In the genomic region with DNA sequence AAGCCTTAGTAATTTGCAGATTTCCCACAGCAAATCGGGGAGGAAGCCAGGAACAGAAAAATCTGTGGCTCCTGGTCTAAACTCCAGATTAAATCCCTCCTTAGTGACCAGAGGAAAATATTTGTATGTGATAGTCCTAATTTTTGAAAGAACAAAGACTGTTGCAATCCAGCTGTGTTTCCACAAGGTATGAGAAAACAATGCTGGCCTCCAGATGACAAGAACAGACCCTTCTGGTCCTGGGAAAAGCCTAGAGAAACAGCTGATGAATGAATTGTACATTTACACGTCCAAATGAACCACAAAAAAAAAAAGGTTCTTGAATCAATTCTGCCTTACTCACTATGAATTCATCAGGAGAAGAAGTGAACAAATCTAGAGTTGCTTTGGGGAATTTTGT, we compare ENCODE assay signal across 7 cellular contexts.
DNase-seq lines count a peak whose midpoint lies in the region; ATAC-seq and TF ChIP-seq lines count a peak whose summit lies in the region.

No MANE protein-coding gene starts in this region.

- no peaks in the 10 kb centered on the region for H3K9me3 Mint-ChIP-seq in IgD-negative memory B cell
- H3K9me3 Mint-ChIP-seq in activated CD8-positive, alpha-beta T cell treated with anti-CD3 and anti-CD28 coated beads, Interleukin-2, amount 10 ng/mL, durations not matched to agents 7 days and 5 days (ENCODE audit: insufficient read depth): no peaks in the 10 kb centered on the region
- H3K9me3 Mint-ChIP-seq in stimulated activated memory B cell treated with anti-CD40 and anti-IgM and Interleukin-4, amounts not matched to agents 10 μg/mL and 1 μg/mL and 100 μg/mL, for 72 hours: no peaks in the 10 kb centered on the region

- POLR2A ChIA-PET in activated CD8-positive, alpha-beta T cell treated with anti-CD3 and anti-CD28 coated beads, Interleukin-2, amount 10 ng/mL, durations not matched to agents 7 days and 5 days (lab: Charles Lee): interaction anchor here (0.9 to 20.4 kb wide), 23 partner anchors 15 to 236 kb away, joined by 3 to 652 read pairs (median 5); no protein-coding TSS in a partner anchor

- no peaks in the 10 kb centered on the region for H3K27me3 ChIP-seq in foreskin keratinocyte

- peaks cover 31% of the 10 kb centered on the region for H3K4me1 ChIP-seq in foreskin keratinocyte

- DNase-seq in activated CD8-positive, alpha-beta T cell treated with anti-CD3 and anti-CD28 coated beads, Interleukin-2, amount 10 ng/mL, durations not matched to agents 7 days and 5 days: no peak
- DNase-seq in foreskin keratinocyte: peak; percentile 42 to 56
- DNase-seq in NCI-H1105 treated with DMSO at 0.1 percent for 48 hours (lab: John Stamatoyannopoulos, UW): no peak
- DNase-seq in DMS 273 treated with DMSO at 0.1 percent for 48 hours (lab: John Stamatoyannopoulos, UW): no peak
- DNase-seq in NCI-H2196 (lab: John Stamatoyannopoulos, UW; ENCODE audit: unreplicated experiment): no peak

- no peak for TF ChIP-seq CTCF in foreskin keratinocyte (conservative IDR thresholded peaks at IDR 0.05)

- H3K27ac Mint-ChIP-seq in IgD-negative memory B cell: peak overlapping the region; percentile 69 to 95 (median 90)
- H3K27ac Mint-ChIP-seq in activated CD8-positive, alpha-beta T cell treated with anti-CD3 and anti-CD28 coated beads, Interleukin-2, amount 10 ng/mL, durations not matched to agents 7 days and 5 days: peak overlapping the region; percentile 92
- H3K27ac Mint-ChIP-seq in stimulated activated memory B cell treated with anti-CD40 and anti-IgM and Interleukin-4, amounts not matched to agents 10 μg/mL and 1 μg/mL and 100 μg/mL, for 72 hours: peak overlapping the region; percentile 96

- no peak for ATAC-seq in activated CD8-positive, alpha-beta T cell treated with anti-CD3 and anti-CD28 coated beads, Interleukin-2, amount 10 ng/mL, durations not matched to agents 7 days and 5 days
- ATAC-seq in foreskin keratinocyte: no peak
- ATAC-seq in stimulated activated memory B cell treated with anti-CD40 and anti-IgM and Interleukin-4, amounts not matched to agents 10 μg/mL and 1 μg/mL and 100 μg/mL, for 72 hours: no peak

- H3K4me3 Mint-ChIP-seq in IgD-negative memory B cell: peak overlapping the region in 2 of 4 donors; percentile 46 to 98
- H3K4me3 Mint-ChIP-seq in activated CD8-positive, alpha-beta T cell treated with anti-CD3 and anti-CD28 coated beads, Interleukin-2, amount 10 ng/mL, durations not matched to agents 7 days and 5 days: peak overlapping the region; percentile 96
- peak overlapping the region; percentile 94 for H3K4me3 Mint-ChIP-seq in stimulated activated memory B cell treated with anti-CD40 and anti-IgM and Interleukin-4, amounts not matched to agents 10 μg/mL and 1 μg/mL and 100 μg/mL, for 72 hours

- H3K36me3 Mint-ChIP-seq in IgD-negative memory B cell: peaks cover 2% of the 10 kb centered on the region
- H3K36me3 Mint-ChIP-seq in activated CD8-positive, alpha-beta T cell treated with anti-CD3 and anti-CD28 coated beads, Interleukin-2, amount 10 ng/mL, durations not matched to agents 7 days and 5 days (ENCODE audit: low read depth): peaks cover 32% of the 10 kb centered on the region
- peaks cover 18% of the 10 kb centered on the region for H3K36me3 Mint-ChIP-seq in stimulated activated memory B cell treated with anti-CD40 and anti-IgM and Interleukin-4, amounts not matched to agents 10 μg/mL and 1 μg/mL and 100 μg/mL, for 72 hours

- CTCF ChIA-PET in activated CD8-positive, alpha-beta T cell treated with anti-CD3 and anti-CD28 coated beads, Interleukin-2, amount 10 ng/mL, durations not matched to agents 7 days and 5 days (lab: Charles Lee): interaction anchor here (1.0 to 5.2 kb wide), 16 partner anchors 14 to 366 kb away, joined by 3 to 95 read pairs (median 4); no protein-coding TSS in a partner anchor

- H3K4me1 Mint-ChIP-seq in IgD-negative memory B cell: peaks cover 18 to 29% (median 24%) of the 10 kb centered on the region in 3 donors
- H3K4me1 Mint-ChIP-seq in activated CD8-positive, alpha-beta T cell treated with anti-CD3 and anti-CD28 coated beads, Interleukin-2, amount 10 ng/mL, durations not matched to agents 7 days and 5 days (ENCODE audit: low read depth): peaks cover 55% of the 10 kb centered on the region
- H3K4me1 Mint-ChIP-seq in stimulated activated memory B cell treated with anti-CD40 and anti-IgM and Interleukin-4, amounts not matched to agents 10 μg/mL and 1 μg/mL and 100 μg/mL, for 72 hours: peaks cover 39% of the 10 kb centered on the region

- H3K27ac ChIP-seq in foreskin keratinocyte: peak overlapping the region; percentile 89

- H3K27me3 Mint-ChIP-seq in IgD-negative memory B cell: peaks cover 1% of the 10 kb centered on the region
- no peaks in the 10 kb centered on the region for H3K27me3 Mint-ChIP-seq in activated CD8-positive, alpha-beta T cell treated with anti-CD3 and anti-CD28 coated beads, Interleukin-2, amount 10 ng/mL, durations not matched to agents 7 days and 5 days (ENCODE audit: low read depth)
- no peaks in the 10 kb centered on the region for H3K27me3 Mint-ChIP-seq in stimulated activated memory B cell treated with anti-CD40 and anti-IgM and Interleukin-4, amounts not matched to agents 10 μg/mL and 1 μg/mL and 100 μg/mL, for 72 hours

Comparison
In these comparisons a context has a peak if more than half of its experiments do, and no peak if none do; other contexts are left out.
1. DNase-seq: peak in foreskin keratinocyte (2 of 2); none in activated CD8-positive, alpha-beta T cell treated with anti-CD3 and anti-CD28 coated beads, Interleukin-2, amount 10 ng/mL, durations not matched to agents 7 days and 5 days (single experiment), NCI-H1105 treated with DMSO at 0.1 percent for 48 hours (single experiment), DMS 273 treated with DMSO at 0.1 percent for 48 hours (single experiment) and NCI-H2196 (single experiment).
2. Peak in every context shown above with its lines, with median percentiles within 50 percentile points of each other: H3K27ac Mint-ChIP-seq.